ENCODE assay signal across 9 cellular contexts in the genomic region with DNA sequence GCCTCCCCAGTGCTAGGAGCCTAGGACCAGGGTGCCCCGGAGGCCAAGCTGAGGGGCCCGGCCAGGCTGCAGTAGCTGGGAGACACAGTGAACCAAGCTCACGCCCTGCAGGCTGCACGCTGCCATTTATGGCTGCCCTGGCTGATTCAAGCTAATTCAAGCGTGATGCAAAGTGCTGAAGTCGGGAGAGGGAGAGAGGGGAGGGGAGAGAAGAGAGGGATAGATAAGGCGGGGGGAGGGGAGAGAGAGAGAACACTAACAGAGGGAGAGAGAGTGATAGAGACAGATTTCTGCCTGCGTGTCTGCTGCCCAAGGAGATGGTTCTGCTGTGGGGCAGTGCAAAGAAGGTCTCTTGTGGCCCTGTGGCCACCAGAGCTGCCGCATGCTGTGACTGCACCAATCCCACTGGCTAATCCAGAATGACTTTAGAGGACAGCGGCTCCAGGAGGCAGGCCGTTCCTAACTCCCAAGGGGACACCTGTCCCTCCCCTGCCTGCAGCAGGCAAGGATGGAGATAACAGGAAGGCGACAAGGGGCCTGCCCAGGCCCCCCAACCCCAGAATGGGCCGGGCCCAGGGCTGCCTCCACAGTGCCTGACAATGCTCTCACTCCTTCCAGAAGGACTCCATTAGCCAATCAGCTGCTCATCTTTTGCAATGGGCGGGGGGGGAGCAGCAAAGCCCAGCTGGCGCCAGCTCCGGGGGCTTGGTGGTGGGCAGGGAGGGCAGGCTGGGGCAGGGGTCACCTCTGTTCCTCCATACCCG. TPM values are rescaled to one million over a fixed set of nuclear protein-coding genes. Genes with fewer than 3 reads are reported as not detected.
DNase-seq lines count a peak whose midpoint lies in the region; ATAC-seq, FAIRE-seq and TF ChIP-seq lines count a peak whose summit lies in the region.
"Had no signal": no experiment of that assay in that cellular context is flagged by ENCODE, and none has a peak within 500 bp of the region (broad histone marks: within the 10 kb centered on the region; RNA-seq: fewer than 3 reads in every experiment).

No MANE protein-coding gene starts in this region.

- DNase-seq in GM23338 (ENCODE audit: low spot score) (peak; percentile 70), RCC 7860 (ENCODE audit: low spot score) (peak; percentile 59), renal cortical epithelial cell (ENCODE audit: low read depth) (peak; percentile 54), mucosa of descending colon (no peak)
- no peak for DNase-seq in activated CD8-positive, alpha-beta memory T cell treated with anti-CD3 and anti-CD28 coated beads, Interleukin-2, amount 50 U/mL, for 4 hours
- no peak for DNase-seq in CD4-positive, alpha-beta memory T cell

- H4K20me1 ChIP-seq in GM23338 (replicated peaks; ENCODE audit: insufficient read depth): no peaks in the 10 kb centered on the region

- no peak overlapping the region for H3K27ac Mint-ChIP-seq in GM23338
- H3K27ac Mint-ChIP-seq in CD4-positive, alpha-beta memory T cell: no peak overlapping the region

- H3K36me3 ChIP-seq in GM23338 (ENCODE audit: insufficient read depth) (no peaks in the 10 kb centered on the region), gastroesophageal sphincter (no peaks in the 10 kb centered on the region), mucosa of descending colon (ENCODE audit: low read depth) (no peaks in the 10 kb centered on the region)
- H3K36me3 ChIP-seq in CD4-positive, alpha-beta memory T cell (ENCODE audit: insufficient read depth, low read length): no peaks in the 10 kb centered on the region

- TF ChIP-seq EP300 in gastroesophageal sphincter (IDR thresholded peaks at IDR 0.05): no peak

- H3K4me1 Mint-ChIP-seq in GM23338: peaks cover 43% of the 10 kb centered on the region
- H3K4me1 Mint-ChIP-seq in CD4-positive, alpha-beta memory T cell: peaks cover 0 to 38% (median 5%) of the 10 kb centered on the region in 4 donors

- H3K27me3 ChIP-seq in GM23338 (ENCODE audit: insufficient read depth) (no peaks in the 10 kb centered on the region), gastroesophageal sphincter (no peaks in the 10 kb centered on the region)
- no peaks in the 10 kb centered on the region for H3K27me3 ChIP-seq in CD4-positive, alpha-beta memory T cell (ENCODE audit: insufficient read depth, low read length)

- POLR2A ChIA-PET in CD4-positive, alpha-beta memory T cell (lab: Charles Lee; ENCODE audit: partially characterized antibody): no interaction called here

- no peak overlapping the region for H3K27ac ChIP-seq in GM23338 (ENCODE audit: low read depth)
- peak overlapping the region; percentile 10 to 96 (median 92) for H3K27ac ChIP-seq in gastroesophageal sphincter
- no peak overlapping the region for H3K27ac ChIP-seq in CD4-positive, alpha-beta memory T cell (ENCODE audit: low read depth, low read length)
- H3K27ac ChIP-seq: epithelial cell of prostate had no signal

- CTCF ChIA-PET in CD4-positive, alpha-beta memory T cell (lab: Charles Lee; ENCODE audit: partially characterized antibody): interaction anchor here (2.5 kb wide), 1 partner anchor 16 kb away, joined by 8 read pairs; no protein-coding TSS in a partner anchor

- FAIRE-seq in RCC 7860 (lab: Jason Lieb, UNC): peak; percentile 58

- peaks cover 6% of the 10 kb centered on the region; the same call in 1 of the 2 replicates for H3K79me2 ChIP-seq in GM23338 (replicated peaks; ENCODE audit: insufficient read depth)

- H3K9me3 ChIP-seq in gastroesophageal sphincter: no peaks in the 10 kb centered on the region
- H3K9me3 ChIP-seq in mucosa of descending colon: no peaks in the 10 kb centered on the region
- no peaks in the 10 kb centered on the region for H3K9me3 ChIP-seq in CD4-positive, alpha-beta memory T cell (ENCODE audit: control insufficient read depth in 1 of 2, low read length in 2 of 2)

- H3K4me3 ChIP-seq in GM23338 (0 out of 2 replicates have a peak overlapping the region, but pooled peaks have one; percentile 20), gastroesophageal sphincter (peak overlapping the region in 1 of 2 donors; percentile 0), mucosa of descending colon (no peak overlapping the region)
- H3K4me3 ChIP-seq in CD4-positive, alpha-beta memory T cell (ENCODE audit: low read length in 2 of 2): no peak overlapping the region

- H3F3A ChIP-seq in GM23338 (replicated peaks; ENCODE audit: low read depth): no peaks in the 10 kb centered on the region

- ATAC-seq in GM23338: peak; percentile 63
- no peak for ATAC-seq in gastroesophageal sphincter
- ATAC-seq in mucosa of descending colon: no peak
- ATAC-seq in HG03139 (IDR thresholded peaks at IDR 0.05; ENCODE audit: unreplicated experiment): no peak

- H3K4me2 ChIP-seq in GM23338: peak overlapping the region; percentile 64

- peaks cover 17% of the 10 kb centered on the region for H3K27me3 Mint-ChIP-seq in GM23338 (ENCODE audit: insufficient read depth, low read depth, poor library complexity)
- H3K27me3 Mint-ChIP-seq in CD4-positive, alpha-beta memory T cell: no peaks in the 10 kb centered on the region

- H3K36me3 Mint-ChIP-seq in GM23338 (ENCODE audit: low read depth): no peaks in the 10 kb centered on the region
- no peaks in the 10 kb centered on the region for H3K36me3 Mint-ChIP-seq in CD4-positive, alpha-beta memory T cell

- H3K9me3 Mint-ChIP-seq in GM23338: no peaks in the 10 kb centered on the region
- peaks cover 0 to 2% (median 0%) of the 10 kb centered on the region in 8 donors for H3K9me3 Mint-ChIP-seq in CD4-positive, alpha-beta memory T cell

- no peak overlapping the region for H3K4me3 Mint-ChIP-seq in GM23338
- H3K4me3 Mint-ChIP-seq in CD4-positive, alpha-beta memory T cell: no peak overlapping the region

- intact Hi-C loops in mucosa of descending colon (cut with DNase I, micrococcal nuclease): no loop called here
- intact Hi-C loops in CD4-positive, alpha-beta memory T cell (cut with micrococcal nuclease): no loop called here

- WGBS in gastroesophageal sphincter (ENCODE audit: low coverage in 1 of 2), 2 donors: 39% methylated on average over 6 of the region's 17 CpGs; no CpG with 5 or more reads in 1 of the 2 donors

- no peak for TF ChIP-seq CTCF in GM23338 (conservative IDR thresholded peaks at IDR 0.05; ENCODE audit: low read depth in 2 of 2)
- TF ChIP-seq CTCF in gastroesophageal sphincter (IDR thresholded peaks at IDR 0.05): no peak
- TF ChIP-seq CTCF in mucosa of descending colon (IDR thresholded peaks at IDR 0.05): no peak

- no peak overlapping the region for H2AFZ ChIP-seq in GM23338

- no peaks in the 10 kb centered on the region for H3K9me2 ChIP-seq in GM23338 (ENCODE audit: insufficient read depth)

- peak in 1 of 2 donors; percentile 6 for TF ChIP-seq POLR2A in gastroesophageal sphincter (IDR thresholded peaks at IDR 0.05)

- H3K4me1 ChIP-seq in GM23338 (ENCODE audit: insufficient read depth) (peaks cover 35% of the 10 kb centered on the region), gastroesophageal sphincter (peaks cover 7 to 100% (median 73%) of the 10 kb centered on the region in 3 donors), mucosa of descending colon (ENCODE audit: low read depth) (no peaks in the 10 kb centered on the region)
- peaks cover 5% of the 10 kb centered on the region for H3K4me1 ChIP-seq in CD4-positive, alpha-beta memory T cell (ENCODE audit: insufficient read depth, low read length)

TF ChIP-seq in GM23338, 12 proteins besides CTCF, POLR2A, EP300 and RAD21 (continues in another document):
- TF ChIP-seq EZH2 (IDR thresholded peaks at IDR 0.05; ENCODE audit: low read depth, unreplicated experiment): no peak
- TF ChIP-seq ZNF114 (CRISPR knock-in tag; IDR thresholded peaks at IDR 0.05): no peak
- TF ChIP-seq CREB1 (CRISPR knock-in tag; IDR thresholded peaks at IDR 0.05; ENCODE audit: low read depth): no peak
- TF ChIP-seq NANOG (IDR thresholded peaks at IDR 0.05; ENCODE audit: borderline replicate concordance): no peak
- no peak for TF ChIP-seq JUNB (IDR thresholded peaks at IDR 0.05; ENCODE audit: unreplicated experiment)

RNA-seq across cellular contexts. Expression of gene MXRA7, which starts 12.9 kb away (rescaled TPM):
- 29.2 and 46.6 TPM in 2 replicates for total RNA-seq in GM23338 (2014; rRNA removed; shearing (Covaris generic))
- polyA plus RNA-seq in GM23338 (2016; fragmentation: Nextera tagmentation; extraction: Ambion mirVana): 11.4 and 12.1 TPM in 2 replicates
- total RNA-seq in gastroesophageal sphincter (100 to 1,000 TPM; 333 to 451 (median 412) TPM), renal cortical epithelial cell (152 and 286 TPM in 2 replicates), mucosa of descending colon (100 to 1,000 TPM in 1 of 3 donors, 10 to 100 TPM in 2; 11.4 to 214 (median 24.5) TPM)
- 1 to 10 TPM; 6.3 to 9.2 TPM for total RNA-seq in CD4-positive, alpha-beta memory T cell
- polyA plus RNA-seq in CD4-positive, alpha-beta memory T cell: 10 to 100 TPM in 1 of 2 donors, 1 to 10 TPM in 1; 5.3 to 15.0 TPM

RNA-seq across cellular contexts. Expression of gene JMJD6, which starts 28.5 kb away (rescaled TPM):
- total RNA-seq in GM23338 (2014; rRNA removed; shearing (Covaris generic)): 11.3 and 12.8 TPM in 2 replicates
- polyA plus RNA-seq in GM23338 (2016; fragmentation: Nextera tagmentation; extraction: Ambion mirVana): 11.4 and 12.7 TPM in 2 replicates
- 10 to 100 TPM; 39.0 to 53.8 (median 47.2) TPM for total RNA-seq in gastroesophageal sphincter
- 18.2 and 18.4 TPM in 2 replicates for total RNA-seq in renal cortical epithelial cell
- total RNA-seq in mucosa of descending colon: 10 to 100 TPM; 27.0 to 56.3 (median 30.3) TPM
- total RNA-seq in CD4-positive, alpha-beta memory T cell: 10 to 100 TPM; 59.4 to 62.1 TPM
- 10 to 100 TPM; 22.1 to 40.7 TPM for polyA plus RNA-seq in CD4-positive, alpha-beta memory T cell

RNA-seq across cellular contexts. Expression of gene METTL23, which starts 28.8 kb away (rescaled TPM):
- 41.6 and 43.2 TPM in 2 replicates for total RNA-seq in GM23338 (2014; rRNA removed; shearing (Covaris generic))
- polyA plus RNA-seq in GM23338 (2016; fragmentation: Nextera tagmentation; extraction: Ambion mirVana): 51.6 and 55.9 TPM in 2 replicates
- total RNA-seq in gastroesophageal sphincter: 10 to 100 TPM; 19.2 to 52.6 (median 25.1) TPM
- total RNA-seq in renal cortical epithelial cell: 27.0 and 31.6 TPM in 2 replicates
- 10 to 100 TPM; 22.5 to 30.4 (median 28.7) TPM for total RNA-seq in mucosa of descending colon
- 10 to 100 TPM; 75.5 to 81.4 TPM for total RNA-seq in CD4-positive, alpha-beta memory T cell
- polyA plus RNA-seq in CD4-positive, alpha-beta memory T cell: 100 to 1,000 TPM; 134 to 156 TPM

RNA-seq across cellular contexts. Expression of gene SRSF2, which starts 39.2 kb away (rescaled TPM):
- 524 and 547 TPM in 2 replicates for total RNA-seq in GM23338 (2014; rRNA removed; shearing (Covaris generic))
- 305 and 317 TPM in 2 replicates for polyA plus RNA-seq in GM23338 (2016; fragmentation: Nextera tagmentation; extraction: Ambion mirVana)
- total RNA-seq in gastroesophageal sphincter: 100 to 1,000 TPM; 106 to 194 (median 148) TPM
- total RNA-seq in renal cortical epithelial cell: 121 and 147 TPM in 2 replicates
- 100 to 1,000 TPM; 130 to 166 (median 134) TPM for total RNA-seq in mucosa of descending colon
- total RNA-seq in CD4-positive, alpha-beta memory T cell: 100 to 1,000 TPM; 327 to 330 TPM
- polyA plus RNA-seq in CD4-positive, alpha-beta memory T cell: 100 to 1,000 TPM in 1 of 2 donors, 10 to 100 TPM in 1; 67.6 to 111 TPM

RNA-seq across cellular contexts. Expression of gene MFSD11, which starts 40.0 kb away (rescaled TPM):
- 25.5 and 35.3 TPM in 2 replicates for total RNA-seq in GM23338 (2014; rRNA removed; shearing (Covaris generic))
- 9.3 and 10.2 TPM in 2 replicates for polyA plus RNA-seq in GM23338 (2016; fragmentation: Nextera tagmentation; extraction: Ambion mirVana)
- 10 to 100 TPM; 18.4 to 27.8 (median 20.9) TPM for total RNA-seq in gastroesophageal sphincter
- total RNA-seq in renal cortical epithelial cell: 21.1 and 23.1 TPM in 2 replicates
- total RNA-seq in mucosa of descending colon: 10 to 100 TPM; 31.2 to 38.2 (median 33.2) TPM
- total RNA-seq in CD4-positive, alpha-beta memory T cell: 10 to 100 TPM; 32.7 to 37.8 TPM
- 10 to 100 TPM; 23.1 to 34.7 TPM for polyA plus RNA-seq in CD4-positive, alpha-beta memory T cell

Comparison
In these comparisons a context has a peak if more than half of its experiments do, and no peak if none do; other contexts are left out.
1. DNase-seq: peak in GM23338 (single experiment), RCC 7860 (single experiment) and renal cortical epithelial cell (single experiment); none in mucosa of descending colon (0 of 3), activated CD8-positive, alpha-beta memory T cell treated with anti-CD3 and anti-CD28 coated beads, Interleukin-2, amount 50 U/mL, for 4 hours (single experiment) and CD4-positive, alpha-beta memory T cell (0 of 5).
2. H3K27ac ChIP-seq: peak in gastroesophageal sphincter (4 of 4); none in GM23338 (single experiment) and CD4-positive, alpha-beta memory T cell (single experiment).